ENCODE assay signal across 21 cellular contexts in genomic region chr1:199040076-199040475, GRCh38.
DNase-seq lines count a peak whose midpoint lies in the region; ATAC-seq lines count a peak whose summit lies in the region.
"Had no signal": no experiment of that assay in that cellular context is flagged by ENCODE, and none has a peak within 500 bp of the region (broad histone marks: within the 10 kb centered on the region; RNA-seq: fewer than 3 reads in every experiment).

No MANE protein-coding gene starts in this region.

- peak overlapping the region; percentile 64 for H3K27ac ChIP-seq in thymus (ENCODE audit: low read depth)
- H3K27ac ChIP-seq: coronary artery, gastroesophageal sphincter, left ventricle myocardium inferior, upper lobe of left lung had no signal

- no peak for ATAC-seq in stimulated activated naive CD8-positive, alpha-beta T cell treated with anti-CD3 and anti-CD28 coated beads, Interleukin-15, amount 100 ng/mL, for 72 hours
- ATAC-seq in stimulated activated naive CD8-positive, alpha-beta T cell treated with anti-CD3 and anti-CD28 coated beads, Interleukin-15, Interleukin-2, amounts not matched to agents 100 U/mL and 50 U/mL, for 24 hours, result no peak
- ATAC-seq: gastroesophageal sphincter had no signal

- H3K4me1 Mint-ChIP-seq in stimulated activated naive CD8-positive, alpha-beta T cell treated with anti-CD3 and anti-CD28 coated beads, Interleukin-15, amount 100 ng/mL, for 72 hours, result peaks cover 27% of the 10 kb centered on the region
- peaks cover 46% of the 10 kb centered on the region for H3K4me1 Mint-ChIP-seq in T-helper 1 cell treated with Interleukin-12 subunit alpha and Interleukin-12 subunit beta and Interleukin-4 antibody, amounts not matched to agents 30 μg/mL and 1 μg/mL, for 36 hours (ENCODE audit: low read depth)

- no peaks in the 10 kb centered on the region for H3K27me3 ChIP-seq in thymus (ENCODE audit: control insufficient read depth, insufficient read depth)
- H3K27me3 ChIP-seq: gastroesophageal sphincter, upper lobe of left lung had no signal

- WGBS in thymus, result 27% methylated on average over 1 of the region's 1 CpG

- H3K9me3 Mint-ChIP-seq in stimulated activated naive CD8-positive, alpha-beta T cell treated with anti-CD3 and anti-CD28 coated beads, Interleukin-15, amount 100 ng/mL, for 72 hours, result peaks cover 0 to 4% of the 10 kb centered on the region in 2 donors
- H3K9me3 Mint-ChIP-seq in T-helper 1 cell treated with Interleukin-12 subunit alpha and Interleukin-12 subunit beta and Interleukin-4 antibody, amounts not matched to agents 30 μg/mL and 1 μg/mL, for 36 hours, result peaks cover 28% of the 10 kb centered on the region
- H3K9me3 Mint-ChIP-seq: naive B cell had no signal

- peak overlapping the region in 1 of 2 donors; percentile 95 for H3K27ac Mint-ChIP-seq in stimulated activated naive CD8-positive, alpha-beta T cell treated with anti-CD3 and anti-CD28 coated beads, Interleukin-15, amount 100 ng/mL, for 72 hours
- peak overlapping the region; percentile 90 for H3K27ac Mint-ChIP-seq in T-helper 1 cell treated with Interleukin-12 subunit alpha and Interleukin-12 subunit beta and Interleukin-4 antibody, amounts not matched to agents 30 μg/mL and 1 μg/mL, for 36 hours

- DNase-seq in stimulated activated naive CD8-positive, alpha-beta T cell treated with anti-CD3 and anti-CD28 coated beads, Interleukin-15, amount 100 ng/mL, for 72 hours, result no peak
- DNase-seq in stimulated activated naive CD8-positive, alpha-beta T cell treated with anti-CD3 and anti-CD28 coated beads, Interleukin-15, Interleukin-2, amounts not matched to agents 100 U/mL and 50 U/mL, for 24 hours, result no peak
- DNase-seq in KG1 (lab: John Stamatoyannopoulos, UW) (peak; percentile 39), NCI-H1105 treated with DMSO at 0.1 percent for 48 hours (lab: John Stamatoyannopoulos, UW) (no peak), medulla oblongata (ENCODE audit: extremely low spot score) (no peak), NCI-H1417 (lab: John Stamatoyannopoulos, UW) (no peak)
- DNase-seq: activated CD4-positive, alpha-beta T cell treated with anti-CD3 and anti-CD28 coated beads, Interleukin-2, amount 50 U/mL, for 1 hour; activated naive CD4-positive, alpha-beta T cell treated with Interleukin-2 at 50 U/mL for 16 hours; anterior cingulate cortex; DMS53; GF-D8; hypothalamus; left ventricle myocardium inferior; naive B cell; NCI-H1436 treated with DMSO at 0.1 percent for 48 hours; NCI-H510A; upper lobe of left lung had no signal

- no peaks in the 10 kb centered on the region for H3K9me3 ChIP-seq in thymus (ENCODE audit: control insufficient read depth)
- H3K9me3 ChIP-seq: gastroesophageal sphincter, left ventricle myocardium inferior, upper lobe of left lung had no signal

- H3K36me3 Mint-ChIP-seq in T-helper 1 cell treated with Interleukin-12 subunit alpha and Interleukin-12 subunit beta and Interleukin-4 antibody, amounts not matched to agents 30 μg/mL and 1 μg/mL, for 36 hours (ENCODE audit: low read depth), result peaks cover 35% of the 10 kb centered on the region
- H3K36me3 Mint-ChIP-seq: naive B cell had no signal

- H3K27me3 Mint-ChIP-seq in stimulated activated naive CD8-positive, alpha-beta T cell treated with anti-CD3 and anti-CD28 coated beads, Interleukin-15, amount 100 ng/mL, for 72 hours, result no peaks in the 10 kb centered on the region
- no peaks in the 10 kb centered on the region for H3K27me3 Mint-ChIP-seq in T-helper 1 cell treated with Interleukin-12 subunit alpha and Interleukin-12 subunit beta and Interleukin-4 antibody, amounts not matched to agents 30 μg/mL and 1 μg/mL, for 36 hours (ENCODE audit: low read depth)

- H3K4me1 ChIP-seq in thymus (ENCODE audit: control insufficient read depth, insufficient read depth, low read length), result peaks cover 16% of the 10 kb centered on the region
- H3K4me1 ChIP-seq: gastroesophageal sphincter, upper lobe of left lung had no signal

- peak overlapping the region; percentile 22 to 67 for H3K4me3 Mint-ChIP-seq in stimulated activated naive CD8-positive, alpha-beta T cell treated with anti-CD3 and anti-CD28 coated beads, Interleukin-15, amount 100 ng/mL, for 72 hours
- H3K4me3 Mint-ChIP-seq in T-helper 1 cell treated with Interleukin-12 subunit alpha and Interleukin-12 subunit beta and Interleukin-4 antibody, amounts not matched to agents 30 μg/mL and 1 μg/mL, for 36 hours, result peak overlapping the region; percentile 33
- H3K4me3 Mint-ChIP-seq: naive B cell had no signal

- no peaks in the 10 kb centered on the region for H3K36me3 ChIP-seq in thymus (ENCODE audit: control insufficient read depth, insufficient read depth)
- H3K36me3 ChIP-seq: gastroesophageal sphincter, left ventricle myocardium inferior, upper lobe of left lung had no signal

- peak overlapping the region; percentile 19 for H3K4me3 ChIP-seq in thymus (ENCODE audit: low read length)
- H3K4me3 ChIP-seq: coronary artery, gastroesophageal sphincter, left ventricle myocardium inferior, upper lobe of left lung had no signal
